8 cellular contexts compared by ENCODE assay signal in the genomic region with DNA sequence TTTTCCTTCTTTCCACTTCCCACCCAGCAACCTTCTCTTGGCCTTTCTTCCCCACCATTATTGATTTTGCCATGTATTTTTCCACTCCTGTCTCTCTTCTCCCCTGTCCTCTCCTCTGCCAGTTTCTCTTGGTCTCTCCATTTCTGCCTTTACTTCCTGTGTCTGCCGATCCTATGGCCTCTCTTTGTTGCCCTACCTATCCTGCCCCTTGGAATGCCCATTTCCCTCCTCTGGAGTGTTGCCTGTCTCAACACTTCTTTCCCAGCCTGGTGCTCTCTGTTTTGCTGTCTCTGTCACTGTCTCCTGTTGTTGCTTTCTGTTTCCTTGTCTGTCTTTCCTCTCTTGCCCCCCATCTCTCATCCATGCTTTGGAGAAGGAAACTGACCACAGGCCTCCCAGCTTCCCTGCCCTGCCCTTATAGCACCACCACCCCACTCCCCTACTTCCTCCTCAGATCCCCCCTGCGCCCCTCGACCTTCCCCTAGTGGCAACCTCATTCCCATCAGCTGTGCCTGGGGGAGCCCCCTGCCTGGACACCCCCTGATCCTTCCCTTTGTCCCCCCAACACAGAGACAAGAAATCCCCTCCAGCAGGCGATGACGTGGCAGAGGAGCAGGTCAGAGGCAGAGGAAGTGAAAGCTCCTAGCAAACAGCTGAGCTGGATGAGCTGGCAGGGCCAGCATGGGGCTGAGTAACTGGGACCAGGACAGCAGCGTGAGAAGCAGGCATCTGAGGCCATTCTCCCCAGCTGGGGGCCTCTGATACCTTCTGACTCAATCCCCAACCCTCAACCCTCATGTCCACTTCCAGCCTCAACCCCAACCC. TPM values are rescaled to one million over a fixed set of nuclear protein-coding genes. Genes with fewer than 3 reads are reported as not detected.
DNase-seq lines count a peak whose midpoint lies in the region; ATAC-seq, FAIRE-seq and TF ChIP-seq lines count a peak whose summit lies in the region.

No MANE protein-coding gene starts in this region.

- H3K4me3 ChIP-seq in RWPE2 (ENCODE audit: severe bottlenecking), result no peak overlapping the region
- no peak overlapping the region for H3K4me3 ChIP-seq in fibroblast of the aortic adventitia (ENCODE audit: low read depth, low read length)

- FAIRE-seq in GM18507 (lab: Jason Lieb, UNC), result peak; percentile 63

- H3K9me3 Mint-ChIP-seq in nephron progenitor cell, result no peaks in the 10 kb centered on the region

- H3K27me3 Mint-ChIP-seq in nephron progenitor cell (ENCODE audit: low read depth, poor library complexity), result peaks cover 34% of the 10 kb centered on the region

- no peaks in the 10 kb centered on the region for H3K9me3 ChIP-seq in RWPE2 (ENCODE audit: severe bottlenecking)

- DNase-seq in ACHN (peak; percentile 68), GM18507 (ENCODE audit: extremely low spot score, insufficient read length, low read depth) (peak; percentile 54), RWPE2 (ENCODE audit: low spot score) (no peak), fibroblast of the aortic adventitia (ENCODE audit: low read depth) (peak; percentile 74), smooth muscle cell of the brain vasculature (ENCODE audit: low read depth, low spot score) (peak; percentile 51), nephron progenitor cell (no peak), NCI-H345 treated with DMSO at 0.1 percent for 48 hours (lab: John Stamatoyannopoulos, UW; ENCODE audit: unreplicated experiment) (no peak)

- H3K4me1 Mint-ChIP-seq in nephron progenitor cell, result peaks cover 59% of the 10 kb centered on the region

- ATAC-seq in HG02981 (IDR thresholded peaks at IDR 0.05; ENCODE audit: unreplicated experiment) (peak; percentile 84), RWPE2 (ENCODE audit: low read depth) (peak; percentile 84)

- H3K27ac Mint-ChIP-seq in nephron progenitor cell, result no peak overlapping the region

- no peaks in the 10 kb centered on the region for H3K27me3 ChIP-seq in RWPE2 (ENCODE audit: insufficient read depth, poor library complexity, severe bottlenecking)

- no peaks in the 10 kb centered on the region for H3K36me3 Mint-ChIP-seq in nephron progenitor cell (ENCODE audit: low read depth)

- in situ Hi-C loops in ACHN (cut with HindIII; ENCODE audit: low pct_ligation_motif_present, low pct_unique_long_range_greater_than_20kb, low sequenced_read_pairs), result no loop called here

- no peak overlapping the region for H3K27ac ChIP-seq in RWPE2 (ENCODE audit: poor library complexity, severe bottlenecking)

- TF ChIP-seq CTCF in RWPE2 (IDR thresholded peaks at IDR 0.05; ENCODE audit: poor library complexity, severe bottlenecking) (no peak), fibroblast of the aortic adventitia (IDR thresholded peaks at IDR 0.05; ENCODE audit: insufficient read depth, low read length) (no peak), nephron progenitor cell (IDR thresholded peaks at IDR 0.05) (no peak)

- H3K4me1 ChIP-seq in RWPE2 (ENCODE audit: insufficient read depth, poor library complexity, severe bottlenecking), result no peaks in the 10 kb centered on the region

- H3K4me3 Mint-ChIP-seq in nephron progenitor cell, result no peak overlapping the region

- H3K36me3 ChIP-seq in RWPE2 (ENCODE audit: low read depth), result no peaks in the 10 kb centered on the region

RNA-seq across cellular contexts. Expression of a gene that starts 6.6 kb away (rescaled TPM):
- total RNA-seq in fibroblast of the aortic adventitia (ENCODE audit: low replicate concordance), result not detected in 2 replicates

RNA-seq across cellular contexts. Expression of a gene that starts 32.0 kb away (rescaled TPM):
- total RNA-seq in fibroblast of the aortic adventitia (ENCODE audit: low replicate concordance), result 10.9 and 17.0 TPM in 2 replicates

Comparison
In these comparisons a context has a peak if more than half of its experiments do, and no peak if none do; other contexts are left out.
1. DNase-seq: peak in ACHN (single experiment), GM18507 (single experiment), fibroblast of the aortic adventitia (single experiment) and smooth muscle cell of the brain vasculature (single experiment); none in RWPE2 (single experiment), nephron progenitor cell (single experiment) and NCI-H345 treated with DMSO at 0.1 percent for 48 hours (single experiment).